Comparison of ENCODE assay signal across 8 cellular contexts in the genomic region with DNA sequence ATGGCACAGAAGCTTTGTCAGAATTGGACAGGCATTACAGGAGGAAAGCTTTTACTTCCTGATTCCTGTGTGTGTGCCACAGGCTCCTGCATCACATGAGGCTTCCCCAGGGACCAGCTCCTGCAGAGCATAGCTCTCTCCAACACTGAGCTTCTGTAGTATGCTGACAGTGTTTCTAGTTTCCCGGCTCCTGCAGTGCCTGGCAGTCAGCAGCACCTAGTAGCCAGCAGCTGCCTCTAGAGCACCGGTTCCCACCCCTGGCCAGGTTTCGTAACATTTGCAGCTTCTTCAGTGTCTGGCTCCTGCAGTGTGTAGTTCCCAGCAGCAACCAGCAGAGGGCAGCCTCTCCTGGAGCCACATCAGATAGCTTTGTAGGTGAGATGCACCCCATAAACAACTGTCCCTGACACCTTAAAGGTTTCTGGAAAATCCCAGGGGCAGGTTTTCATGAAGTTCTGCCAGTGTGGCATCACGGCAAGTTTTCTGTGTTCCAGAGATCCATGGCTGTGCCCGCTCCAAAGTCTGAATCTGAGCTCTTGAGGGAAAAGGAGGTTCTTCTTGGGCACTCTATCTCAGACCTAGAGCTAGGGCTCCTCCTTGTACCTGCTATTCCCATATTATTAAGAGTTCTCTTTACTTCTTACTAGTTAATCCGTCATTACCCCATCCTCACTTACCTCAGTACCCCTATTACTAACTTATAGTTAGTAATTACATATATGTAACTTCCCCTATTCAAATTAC. TPM values are rescaled to one million over a fixed set of nuclear protein-coding genes. Genes with fewer than 3 reads are reported as not detected.
DNase-seq lines count a peak whose midpoint lies in the region; ATAC-seq and TF ChIP-seq lines count a peak whose summit lies in the region.

No MANE protein-coding gene starts in this region.

- no peaks in the 10 kb centered on the region for H3K36me3 ChIP-seq in OCI-LY1 (ENCODE audit: insufficient read depth, low read length)
- H3K36me3 ChIP-seq in esophagus muscularis mucosa, result no peaks in the 10 kb centered on the region

- no peaks in the 10 kb centered on the region for H3K27me3 ChIP-seq in OCI-LY1 (ENCODE audit: insufficient read depth, low read length)
- peaks cover 0 to 4% (median 0%) of the 10 kb centered on the region in 4 donors for H3K27me3 ChIP-seq in esophagus muscularis mucosa

- TF ChIP-seq EP300 in esophagus muscularis mucosa (IDR thresholded peaks at IDR 0.05), result no peak

- H3F3A ChIP-seq in OCI-LY1 (ENCODE audit: insufficient read depth, low read length), result no peaks in the 10 kb centered on the region

- peaks cover 8 to 14% of the 10 kb centered on the region in 2 donors for H3K27me3 Mint-ChIP-seq in natural killer cell (ENCODE audit: low read depth in 2 of 2)
- peaks cover 0 to 14% of the 10 kb centered on the region in 2 donors for H3K27me3 Mint-ChIP-seq in stimulated activated naive B cell treated with anti-CD40 and anti-IgM and Interleukin-4, amounts not matched to agents 10 μg/mL and 1 μg/mL and 100 μg/mL, for 72 hours

- no peaks in the 10 kb centered on the region for H3K9me2 ChIP-seq in OCI-LY1 (ENCODE audit: low read depth, low read length)

- ATAC-seq in GM21528 (IDR thresholded peaks at IDR 0.05; ENCODE audit: low FRiP score, unreplicated experiment) (peak; percentile 89), natural killer cell (peak; percentile 99 to 100 (median 100))
- peak; percentile 93 to 94 for ATAC-seq in stimulated activated naive B cell treated with anti-CD40 and anti-IgM and Interleukin-4, amounts not matched to agents 10 μg/mL and 1 μg/mL and 100 μg/mL, for 72 hours (replicated peaks)

- no peaks in the 10 kb centered on the region for H3K9me3 Mint-ChIP-seq in natural killer cell
- H3K9me3 Mint-ChIP-seq in stimulated activated naive B cell treated with anti-CD40 and anti-IgM and Interleukin-4, amounts not matched to agents 10 μg/mL and 1 μg/mL and 100 μg/mL, for 72 hours, result no peaks in the 10 kb centered on the region

- H3K4me1 ChIP-seq in OCI-LY1 (ENCODE audit: insufficient read depth, low read length, severe bottlenecking) (peaks cover 6% of the 10 kb centered on the region), esophagus muscularis mucosa (peaks cover 0 to 9% (median 8%) of the 10 kb centered on the region in 4 donors)

- peak; percentile 99 for TF ChIP-seq CTCF in OCI-LY1 (IDR thresholded peaks at IDR 0.05; ENCODE audit: low read length)
- TF ChIP-seq CTCF in esophagus muscularis mucosa (IDR thresholded peaks at IDR 0.05), result peak in 2 of 3 experiments; percentile 96 to 98
- peak; percentile 99 for TF ChIP-seq CTCF in natural killer cell (IDR thresholded peaks at IDR 0.05)

- peak; percentile 88 for DNase-seq in DMS153 treated with DMSO at 0.1 percent for 48 hours (lab: John Stamatoyannopoulos, UW; ENCODE audit: unreplicated experiment)
- peak; percentile 72 for DNase-seq in HuH-7.5 (ENCODE audit: low spot score)
- DNase-seq in activated T-cell treated with anti-CD3 and anti-CD28 coated beads, Interleukin-2, amount 50 U/mL, for 1 hour, result peak; percentile 88
- peak; percentile 97 for DNase-seq in esophagus muscularis mucosa (ENCODE audit: extremely low spot score)
- DNase-seq in natural killer cell, result peak; percentile 82
- peak; percentile 75 for DNase-seq in stimulated activated naive B cell treated with anti-CD40 and anti-IgM and Interleukin-4, amounts not matched to agents 10 μg/mL and 1 μg/mL and 100 μg/mL, for 72 hours

- H3K27ac ChIP-seq in OCI-LY1 (ENCODE audit: low read depth, low read length, poor library complexity, severe bottlenecking), result no peak overlapping the region
- peak overlapping the region in 3 of 4 donors; percentile 19 to 25 (median 24) for H3K27ac ChIP-seq in esophagus muscularis mucosa (replicated peaks in 1 of 4)

- no peak overlapping the region for H3K4me3 ChIP-seq in OCI-LY1 (ENCODE audit: low read depth, low read length, poor library complexity, severe bottlenecking)
- H3K4me3 ChIP-seq in esophagus muscularis mucosa, result peak overlapping the region; percentile 8 to 23 (median 20)

- no peaks in the 10 kb centered on the region for H3K79me2 ChIP-seq in OCI-LY1 (ENCODE audit: insufficient read depth, low read length)

- H3K9ac ChIP-seq in OCI-LY1 (ENCODE audit: low read length), result no peak overlapping the region

- peaks cover 6 to 10% of the 10 kb centered on the region in 2 donors for H3K4me1 Mint-ChIP-seq in natural killer cell
- H3K4me1 Mint-ChIP-seq in stimulated activated naive B cell treated with anti-CD40 and anti-IgM and Interleukin-4, amounts not matched to agents 10 μg/mL and 1 μg/mL and 100 μg/mL, for 72 hours, result peaks cover 11 to 17% of the 10 kb centered on the region in 2 donors

- H3K9me3 ChIP-seq in OCI-LY1 (ENCODE audit: low read length) (no peaks in the 10 kb centered on the region), esophagus muscularis mucosa (no peaks in the 10 kb centered on the region)

- H2AFZ ChIP-seq in OCI-LY1 (ENCODE audit: low read length), result peak overlapping the region; percentile 6; the same call in 1 of the 2 replicates

- H3K4me3 Mint-ChIP-seq in natural killer cell, result no peak overlapping the region
- peak overlapping the region; percentile 78 to 79 for H3K4me3 Mint-ChIP-seq in stimulated activated naive B cell treated with anti-CD40 and anti-IgM and Interleukin-4, amounts not matched to agents 10 μg/mL and 1 μg/mL and 100 μg/mL, for 72 hours

- H3K36me3 Mint-ChIP-seq in natural killer cell, result no peaks in the 10 kb centered on the region
- H3K36me3 Mint-ChIP-seq in stimulated activated naive B cell treated with anti-CD40 and anti-IgM and Interleukin-4, amounts not matched to agents 10 μg/mL and 1 μg/mL and 100 μg/mL, for 72 hours, result no peaks in the 10 kb centered on the region

- H3K27ac Mint-ChIP-seq in natural killer cell, result no peak overlapping the region
- peak overlapping the region; percentile 68 for H3K27ac Mint-ChIP-seq in stimulated activated naive B cell treated with anti-CD40 and anti-IgM and Interleukin-4, amounts not matched to agents 10 μg/mL and 1 μg/mL and 100 μg/mL, for 72 hours

- intact Hi-C loops in esophagus muscularis mucosa (cut with DNase I) (no loop called here), natural killer cell (cut with micrococcal nuclease) (no loop called here)

- peak overlapping the region; percentile 48 for H3K4me2 ChIP-seq in OCI-LY1 (ENCODE audit: low read length)

- no peaks in the 10 kb centered on the region for H4K20me1 ChIP-seq in OCI-LY1 (ENCODE audit: insufficient read depth, low read length)

- 6% methylated on average over 4 of the region's 6 CpGs for WGBS in esophagus muscularis mucosa

- TF ChIP-seq POLR2A in esophagus muscularis mucosa (IDR thresholded peaks at IDR 0.05; ENCODE audit: low read depth), result no peak

RNA-seq across cellular contexts. Expression of gene TRA2B, which starts 5.7 kb away (rescaled TPM):
- total RNA-seq in esophagus muscularis mucosa (100 to 1,000 TPM in 1 of 4 donors, 10 to 100 TPM in 3; 73.8 to 164 (median 85.1) TPM), natural killer cell (100 to 1,000 TPM; 565 to 669 (median 596) TPM)
